8 cellular contexts compared by ENCODE assay signal in genomic region chr14:105313381-105314286, GRCh38. TPM values are rescaled to one million over a fixed set of nuclear protein-coding genes. Genes with fewer than 3 reads are reported as not detected.
A peak's percentile ranks its signal among the peaks of the same experiment; 100 is the strongest.
DNase-seq lines count a peak whose midpoint lies in the region; ATAC-seq and TF ChIP-seq lines count a peak whose summit lies in the region.

No MANE protein-coding gene starts in this region.

- peak overlapping the region; percentile 50 for H3K4me3 ChIP-seq in WERI-Rb-1 (ENCODE audit: low read depth, low read length)
- H3K4me3 ChIP-seq in epithelial cell of proximal tubule (ENCODE audit: low read depth, low read length) = peak overlapping the region; percentile 60

- H3K27ac Mint-ChIP-seq in activated naive CD4-positive, alpha-beta T cell treated with anti-CD3 and anti-CD28 coated beads for 36 hours = peak overlapping the region; percentile 30
- H3K27ac Mint-ChIP-seq in natural killer cell treated with Interleukin-12 subunit alpha and Interleukin-12 subunit beta and Interleukin-15 and Interleukin-18, amount 100 ng/mL, for 72 hours = peak overlapping the region; percentile 77 to 88

- no peaks in the 10 kb centered on the region for H3K27me3 Mint-ChIP-seq in activated naive CD4-positive, alpha-beta T cell treated with anti-CD3 and anti-CD28 coated beads for 36 hours (ENCODE audit: low read depth)
- no peaks in the 10 kb centered on the region for H3K27me3 Mint-ChIP-seq in natural killer cell treated with Interleukin-12 subunit alpha and Interleukin-12 subunit beta and Interleukin-15 and Interleukin-18, amount 100 ng/mL, for 72 hours

- intact Hi-C loops in activated naive CD4-positive, alpha-beta T cell treated with anti-CD3 and anti-CD28 coated beads for 36 hours (cut with micrococcal nuclease) = loop anchor here (1.0 kb wide), 1 partner anchor 12 kb away; the partner anchor contains the start of gene BRF1

- H3K4me1 Mint-ChIP-seq in activated naive CD4-positive, alpha-beta T cell treated with anti-CD3 and anti-CD28 coated beads for 36 hours (ENCODE audit: low read depth) = peaks cover 25% of the 10 kb centered on the region
- H3K4me1 Mint-ChIP-seq in natural killer cell treated with Interleukin-12 subunit alpha and Interleukin-12 subunit beta and Interleukin-15 and Interleukin-18, amount 100 ng/mL, for 72 hours (ENCODE audit: low read depth in 2 of 2) = peaks cover 8 to 9% of the 10 kb centered on the region in 2 donors

- no peaks in the 10 kb centered on the region for H3K36me3 Mint-ChIP-seq in activated naive CD4-positive, alpha-beta T cell treated with anti-CD3 and anti-CD28 coated beads for 36 hours (ENCODE audit: low read depth)
- no peaks in the 10 kb centered on the region for H3K36me3 Mint-ChIP-seq in natural killer cell treated with Interleukin-12 subunit alpha and Interleukin-12 subunit beta and Interleukin-15 and Interleukin-18, amount 100 ng/mL, for 72 hours

- peak overlapping the region; percentile 90 for H3K27ac ChIP-seq in WERI-Rb-1

- H3K9me3 ChIP-seq in WERI-Rb-1 (ENCODE audit: severe bottlenecking) = no peaks in the 10 kb centered on the region

- no peak for TF ChIP-seq CTCF in WERI-Rb-1 (IDR thresholded peaks at IDR 0.05; ENCODE audit: low read depth, low read length)
- TF ChIP-seq CTCF in epithelial cell of proximal tubule (conservative IDR thresholded peaks at IDR 0.05; ENCODE audit: low read depth, low read length) = no peak

- no peaks in the 10 kb centered on the region for H3K36me3 ChIP-seq in WERI-Rb-1

- H3K9me3 Mint-ChIP-seq in activated naive CD4-positive, alpha-beta T cell treated with anti-CD3 and anti-CD28 coated beads for 36 hours = no peaks in the 10 kb centered on the region
- no peaks in the 10 kb centered on the region for H3K9me3 Mint-ChIP-seq in natural killer cell treated with Interleukin-12 subunit alpha and Interleukin-12 subunit beta and Interleukin-15 and Interleukin-18, amount 100 ng/mL, for 72 hours

- H3K27me3 ChIP-seq in WERI-Rb-1 (ENCODE audit: insufficient read depth, low read depth, severe bottlenecking) = no peaks in the 10 kb centered on the region

- ATAC-seq in HG03432 (IDR thresholded peaks at IDR 0.05; ENCODE audit: unreplicated experiment) = peak; percentile 21
- ATAC-seq in natural killer cell treated with Interleukin-12 subunit alpha and Interleukin-12 subunit beta and Interleukin-15 and Interleukin-18, amount 100 ng/mL, for 72 hours = peak in 1 of 2 donors; percentile 55

- DNase-seq in activated naive CD4-positive, alpha-beta T cell treated with anti-CD3 and anti-CD28 coated beads for 36 hours = peak; percentile 28
- no peak for DNase-seq in activated naive CD4-positive, alpha-beta T cell (lab: John Stamatoyannopoulos, UW)
- DNase-seq in WERI-Rb-1 (no peak), epithelial cell of proximal tubule (ENCODE audit: low read depth) (no peak), NCI-H510A (lab: John Stamatoyannopoulos, UW) (no peak)
- DNase-seq in natural killer cell treated with Interleukin-12 subunit alpha and Interleukin-12 subunit beta and Interleukin-15 and Interleukin-18, amount 100 ng/mL, for 72 hours (ENCODE audit: low spot score) = no peak
- no peak for DNase-seq in stimulated activated CD4-positive, alpha-beta T cell treated with anti-CD3 and anti-CD28 coated beads, Interleukin-4, amount 100 ng/mL, for 24 hours

- CTCF ChIA-PET in activated naive CD4-positive, alpha-beta T cell treated with anti-CD3 and anti-CD28 coated beads for 36 hours (lab: Charles Lee) = interaction anchor here (0.6 kb wide), 1 partner anchor 14 kb away, joined by 3 read pairs; no protein-coding TSS in a partner anchor

- peak overlapping the region; percentile 69 for H3K4me3 Mint-ChIP-seq in activated naive CD4-positive, alpha-beta T cell treated with anti-CD3 and anti-CD28 coated beads for 36 hours
- H3K4me3 Mint-ChIP-seq in natural killer cell treated with Interleukin-12 subunit alpha and Interleukin-12 subunit beta and Interleukin-15 and Interleukin-18, amount 100 ng/mL, for 72 hours = peak overlapping the region; percentile 84

RNA-seq across cellular contexts. Expression of gene PACS2, which starts 0.9 kb away (rescaled TPM):
- 10 to 100 TPM; 25.1 to 29.6 TPM for total RNA-seq in activated naive CD4-positive, alpha-beta T cell treated with anti-CD3 and anti-CD28 coated beads for 36 hours
- 45.1 and 68.7 TPM in 2 replicates for total RNA-seq in epithelial cell of proximal tubule
- total RNA-seq in natural killer cell treated with Interleukin-12 subunit alpha and Interleukin-12 subunit beta and Interleukin-15 and Interleukin-18, amount 100 ng/mL, for 72 hours = 10 to 100 TPM; 24.9 to 26.3 TPM

RNA-seq across cellular contexts. Expression of gene BRF1, which starts 12.8 kb away (rescaled TPM):
- total RNA-seq in activated naive CD4-positive, alpha-beta T cell treated with anti-CD3 and anti-CD28 coated beads for 36 hours = 10 to 100 TPM; 20.6 to 23.4 TPM
- 23.8 and 30.7 TPM in 2 replicates for total RNA-seq in epithelial cell of proximal tubule
- total RNA-seq in natural killer cell treated with Interleukin-12 subunit alpha and Interleukin-12 subunit beta and Interleukin-15 and Interleukin-18, amount 100 ng/mL, for 72 hours = 10 to 100 TPM; 43.4 to 76.5 TPM
